8 cellular contexts compared by ENCODE assay signal in the genomic region with DNA sequence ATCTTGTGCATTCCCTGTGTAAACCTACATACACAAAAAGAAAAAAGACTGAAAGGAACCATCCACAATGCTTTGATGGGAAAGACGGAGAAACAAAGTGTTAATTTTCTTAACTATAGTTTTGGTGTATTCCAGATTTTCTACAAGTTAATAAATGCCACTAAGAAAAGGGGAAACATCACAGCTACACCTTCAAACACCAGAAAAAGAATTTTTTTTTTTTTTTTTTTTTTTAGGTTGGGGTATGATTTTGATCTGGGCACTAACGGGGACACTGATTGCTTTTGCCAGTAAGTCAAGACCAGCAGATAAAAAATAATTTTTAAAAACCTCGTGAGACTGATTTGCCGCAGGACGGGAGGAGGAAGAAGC. TPM values are rescaled to one million over a fixed set of nuclear protein-coding genes. Genes with fewer than 3 reads are reported as not detected.
A peak's percentile ranks its signal among the peaks of the same experiment; 100 is the strongest.
DNase-seq lines count a peak whose midpoint lies in the region; ATAC-seq, FAIRE-seq and TF ChIP-seq lines count a peak whose summit lies in the region.

No MANE protein-coding gene starts in this region.

- DNase-seq in GM18507 (ENCODE audit: extremely low spot score, insufficient read length, low read depth) (no peak), SK-N-MC (ENCODE audit: low read depth, low spot score) (no peak), fibroblast of pulmonary artery (ENCODE audit: low read depth) (no peak), gastrocnemius medialis (no peak), DMS53 (lab: John Stamatoyannopoulos, UW) (no peak), GM10248 (ENCODE audit: extremely low spot score) (no peak), NCI-H2029 treated with DMSO at 0.1 percent for 48 hours (lab: John Stamatoyannopoulos, UW) (no peak), NCI-H128 (lab: John Stamatoyannopoulos, UW; ENCODE audit: unreplicated experiment) (no peak)

- H3K4me3 ChIP-seq in SK-N-MC (peak overlapping the region; percentile 96), fibroblast of pulmonary artery (replicated peaks; ENCODE audit: low read depth, low read length) (peak overlapping the region; percentile 84), gastrocnemius medialis (peak overlapping the region; percentile 71 to 97 (median 89))

- H3K27ac ChIP-seq in SK-N-MC: peak overlapping the region; percentile 85; the same call in 1 of the 2 replicates
- H3K27ac ChIP-seq in gastrocnemius medialis: peak overlapping the region; percentile 83 to 97 (median 94)

- CTCF ChIA-PET in GM10248 (lab: Yijun Ruan, JAX): interaction anchor here (0.8 to 6.9 kb wide), 6 partner anchors 8 to 402 kb away, joined by 3 to 73 read pairs (median 7); partner anchors contain the start of gene LSM11

- POLR2A ChIA-PET in GM10248 (lab: Yijun Ruan, JAX): interaction anchor here (0.6 kb wide), 2 partner anchors 147 to 250 kb away, joined by 3 read pairs; no protein-coding TSS in a partner anchor

- no peaks in the 10 kb centered on the region for H3K27me3 ChIP-seq in gastrocnemius medialis

- intact Hi-C loops in gastrocnemius medialis (cut with DNase I; ENCODE audit: low total_unique reads): loop anchor here (1.0 to 5.0 kb wide), 3 partner anchors 12 to 159 kb away; partner anchors contain the start of genes CLINT1 and LSM11

- H3K4me1 ChIP-seq in gastrocnemius medialis: peaks cover 0 to 6% of the 10 kb centered on the region in 2 donors

- H3K9me3 ChIP-seq in SK-N-MC (ENCODE audit: low read depth, low read length): no peaks in the 10 kb centered on the region
- H3K9me3 ChIP-seq in gastrocnemius medialis: no peaks in the 10 kb centered on the region

- TF ChIP-seq CTCF in fibroblast of pulmonary artery (IDR thresholded peaks at IDR 0.05; ENCODE audit: low read length, missing control alignments) (no peak), gastrocnemius medialis (IDR thresholded peaks at IDR 0.05 in 4 of 5, conservative IDR thresholded peaks at IDR 0.05 in 1 of 5) (no peak), GM10248 (IDR thresholded peaks at IDR 0.05; ENCODE audit: control extremely low read depth, extremely low read depth, low read depth, missing control alignments) (no peak)

- H3K36me3 ChIP-seq in SK-N-MC (ENCODE audit: insufficient read depth, low read length): peaks cover 21% of the 10 kb centered on the region
- H3K36me3 ChIP-seq in gastrocnemius medialis: peaks cover 0 to 22% of the 10 kb centered on the region in 2 donors

- ATAC-seq in gastrocnemius medialis: no peak

- in situ Hi-C loops in gastrocnemius medialis (cut with MboI; ENCODE audit: low sequenced_read_pairs in 4 of 4): loop anchor here in 3 of 4 donors (10.0 to 25.0 kb wide), 2 partner anchors 586 to 594 kb away; partner anchors contain the start of gene MED7 (in 3 of the 3)

- H3K9ac ChIP-seq in SK-N-MC (ENCODE audit: insufficient read length): peak overlapping the region; percentile 87

- no peak for TF ChIP-seq POLR2A in gastrocnemius medialis (IDR thresholded peaks at IDR 0.05)

- FAIRE-seq in GM18507 (lab: Jason Lieb, UNC): peak; percentile 26

RNA-seq across cellular contexts. Expression of gene THG1L, which starts 0.3 kb away (rescaled TPM):
- total RNA-seq in gastrocnemius medialis: 1 to 10 TPM; 3.5 to 9.7 (median 6.6) TPM

RNA-seq across cellular contexts. Expression of gene LSM11, which starts 12.6 kb away (rescaled TPM):
- 1 to 10 TPM in 3 of 4 donors, under 1 TPM in 1; 0.95 to 1.9 (median 1.2) TPM for total RNA-seq in gastrocnemius medialis

RNA-seq across cellular contexts. Expression of gene C5orf52, which starts 59.6 kb away (rescaled TPM):
- not detected for total RNA-seq in gastrocnemius medialis
